Comparison of ENCODE assay signal across 9 cellular contexts in the genomic region with DNA sequence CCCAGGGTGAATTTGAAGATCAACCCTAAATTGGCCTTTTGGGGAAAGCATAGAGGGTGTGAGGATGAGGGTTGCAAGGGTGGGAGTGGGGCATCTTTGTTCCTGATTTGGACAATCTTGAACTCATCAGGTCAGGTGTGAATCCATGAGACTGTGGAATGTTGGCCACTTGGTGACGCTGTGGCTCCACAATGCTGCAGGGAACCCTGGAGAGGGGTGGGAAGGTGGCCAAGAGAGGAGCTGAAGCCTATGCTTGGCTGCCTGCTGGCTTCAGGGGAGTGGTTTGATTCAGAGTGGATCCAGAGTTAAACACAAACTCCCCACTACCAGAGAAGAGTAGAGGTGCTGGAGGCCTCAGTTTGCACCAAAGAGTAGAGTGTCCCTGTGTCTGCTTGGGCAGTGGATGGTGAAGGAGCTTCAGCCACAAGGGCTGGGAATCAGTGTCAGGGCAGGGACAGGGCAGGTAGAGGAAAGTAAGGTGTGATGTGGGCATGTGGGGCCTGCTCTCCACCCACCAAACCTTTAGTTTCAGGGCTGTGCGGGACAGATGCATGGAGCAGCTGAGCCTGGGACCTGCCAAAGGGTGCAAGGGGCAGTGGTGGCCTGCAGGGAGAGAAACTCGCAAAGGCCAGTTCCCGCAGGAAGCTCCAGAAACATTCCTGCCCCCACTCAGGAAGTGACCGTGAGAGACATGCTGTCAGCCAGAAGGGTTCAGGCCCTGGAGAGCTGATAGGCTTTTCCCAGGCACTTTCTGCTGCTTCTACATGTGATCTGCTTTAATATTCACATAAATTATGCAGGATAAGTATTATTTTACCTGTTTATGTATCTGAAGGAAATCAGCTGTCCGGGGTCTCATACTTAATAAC.
DNase-seq lines count a peak whose midpoint lies in the region; ATAC-seq and TF ChIP-seq lines count a peak whose summit lies in the region.
"Had no signal": no experiment of that assay in that cellular context is flagged by ENCODE, and none has a peak within 500 bp of the region (broad histone marks: within the 10 kb centered on the region; RNA-seq: fewer than 3 reads in every experiment).

No MANE protein-coding gene starts in this region.

- no peak overlapping the region for H3K4me2 ChIP-seq in GM23248 (ENCODE audit: unreplicated experiment)
- H3K4me2 ChIP-seq in hepatocyte, result no peak overlapping the region

- H3K9ac ChIP-seq in GM23248, result no peak overlapping the region

- H3K4me3 Mint-ChIP-seq in CD8-positive, alpha-beta memory T cell, result peak overlapping the region in 1 of 7 donors; percentile 65

- DNase-seq in AG09309 (ENCODE audit: low read depth) (no peak), GM23248 (peak; percentile 64), SJCRH30 (peak; percentile 12 to 57), hepatocyte (ENCODE audit: low spot score) (no peak), SW480 (ENCODE audit: low spot score) (no peak), NCI-H1048 (lab: John Stamatoyannopoulos, UW) (no peak)
- no peak for DNase-seq in CD8-positive, alpha-beta memory T cell
- DNase-seq: activated CD4-positive, CD25-positive, alpha-beta regulatory T cell had no signal

- TF ChIP-seq CTCF in AG09309 (IDR thresholded peaks at IDR 0.05; ENCODE audit: control insufficient read depth, insufficient read depth, low read depth, low read length, missing control alignments) (peak; percentile 14), hepatocyte (IDR thresholded peaks at IDR 0.05; ENCODE audit: poor library complexity) (peak; percentile 15)

- H3K9me3 ChIP-seq in GM23248 (ENCODE audit: low read depth), result no peaks in the 10 kb centered on the region
- H3K9me3 ChIP-seq in SJCRH30 (replicated peaks), result no peaks in the 10 kb centered on the region
- H3K9me3 ChIP-seq in hepatocyte (ENCODE audit: low read depth), result no peaks in the 10 kb centered on the region
- no peaks in the 10 kb centered on the region for H3K9me3 ChIP-seq in CD8-positive, alpha-beta memory T cell (ENCODE audit: low read length)

- ATAC-seq in HG02642 (IDR thresholded peaks at IDR 0.05; ENCODE audit: poor library complexity, unreplicated experiment), result no peak

- H3F3A ChIP-seq in GM23248 (ENCODE audit: insufficient read depth), result no peaks in the 10 kb centered on the region

- H3K36me3 ChIP-seq in GM23248 (ENCODE audit: low read depth) (no peaks in the 10 kb centered on the region), SJCRH30 (no peaks in the 10 kb centered on the region), hepatocyte (replicated peaks; ENCODE audit: insufficient read depth, low read depth) (no peaks in the 10 kb centered on the region)
- H3K36me3 ChIP-seq in CD8-positive, alpha-beta memory T cell (ENCODE audit: insufficient read depth, low read length), result no peaks in the 10 kb centered on the region

- H3K27ac ChIP-seq in GM23248 (no peak overlapping the region), SJCRH30 (no peak overlapping the region), hepatocyte (no peak overlapping the region)
- no peak overlapping the region for H3K27ac ChIP-seq in CD8-positive, alpha-beta memory T cell (ENCODE audit: low read depth, low read length)

- H3K9me2 ChIP-seq in GM23248 (ENCODE audit: insufficient read depth), result no peaks in the 10 kb centered on the region
- no peaks in the 10 kb centered on the region for H3K9me2 ChIP-seq in hepatocyte (replicated peaks; ENCODE audit: insufficient read depth)

- no peaks in the 10 kb centered on the region for H3K4me1 ChIP-seq in GM23248 (ENCODE audit: insufficient read depth)
- no peaks in the 10 kb centered on the region for H3K4me1 ChIP-seq in SJCRH30
- H3K4me1 ChIP-seq in hepatocyte (ENCODE audit: insufficient read depth), result no peaks in the 10 kb centered on the region
- no peaks in the 10 kb centered on the region for H3K4me1 ChIP-seq in CD8-positive, alpha-beta memory T cell (ENCODE audit: insufficient read depth, low read length)

- no peaks in the 10 kb centered on the region for H3K9me3 Mint-ChIP-seq in CD8-positive, alpha-beta memory T cell

- no peaks in the 10 kb centered on the region for H4K20me1 ChIP-seq in GM23248 (ENCODE audit: insufficient read depth)
- no peaks in the 10 kb centered on the region for H4K20me1 ChIP-seq in hepatocyte (ENCODE audit: insufficient read depth, poor library complexity, severe bottlenecking)

- H3K4me1 Mint-ChIP-seq in CD8-positive, alpha-beta memory T cell, result peaks cover 9 to 19% (median 10%) of the 10 kb centered on the region in 3 donors

- H3K27me3 ChIP-seq in GM23248 (replicated peaks; ENCODE audit: insufficient read depth), result peaks cover 54% of the 10 kb centered on the region
- H3K27me3 ChIP-seq in SJCRH30, result peaks cover 26% of the 10 kb centered on the region
- H3K27me3 ChIP-seq in hepatocyte, result no peaks in the 10 kb centered on the region
- no peaks in the 10 kb centered on the region for H3K27me3 ChIP-seq in CD8-positive, alpha-beta memory T cell (ENCODE audit: insufficient read depth, low read length, poor library complexity, severe bottlenecking)

- H2AFZ ChIP-seq in GM23248, result no peak overlapping the region
- H2AFZ ChIP-seq in hepatocyte, result no peak overlapping the region

- CTCF ChIA-PET in CD8-positive, alpha-beta memory T cell (lab: Charles Lee), result interaction anchor here (1.2 to 2.2 kb wide), 3 partner anchors 12 to 876 kb away, joined by 3 to 7 read pairs (median 4); no protein-coding TSS in a partner anchor

- H3K79me2 ChIP-seq in GM23248 (ENCODE audit: insufficient read depth) (no peaks in the 10 kb centered on the region), hepatocyte (no peaks in the 10 kb centered on the region)

- H3K27me3 Mint-ChIP-seq in CD8-positive, alpha-beta memory T cell, result peaks cover 8 to 9% of the 10 kb centered on the region in 2 donors

- 26 to 34% methylated on average over 6 of the region's 6 CpGs for WGBS in GM23248 (ENCODE audit: low coverage in 1 of 2, low lambda C conversion rate in 2 of 2, missing lambda C conversion rate in 2 of 2), 2 experiments
- 65% methylated on average over 6 of the region's 6 CpGs for WGBS in hepatocyte (ENCODE audit: low lambda C conversion rate, missing lambda C conversion rate)

- no peak overlapping the region for H3K4me3 ChIP-seq in AG09309 (ENCODE audit: control insufficient read depth, low read depth, low read length)
- H3K4me3 ChIP-seq in GM23248, result no peak overlapping the region
- no peak overlapping the region for H3K4me3 ChIP-seq in SJCRH30
- H3K4me3 ChIP-seq in hepatocyte, result no peak overlapping the region
- H3K4me3 ChIP-seq in CD8-positive, alpha-beta memory T cell (ENCODE audit: low read length), result no peak overlapping the region

- in situ Hi-C loops in GM23248 (cut with MboI), result no loop called here

- H3K36me3 Mint-ChIP-seq in CD8-positive, alpha-beta memory T cell, result peaks cover 0 to 1% (median 0%) of the 10 kb centered on the region in 3 donors

- POLR2A ChIA-PET in CD8-positive, alpha-beta memory T cell (lab: Charles Lee), result no interaction called here

- peak overlapping the region in 4 of 8 donors; percentile 34 to 53 (median 45) for H3K27ac Mint-ChIP-seq in CD8-positive, alpha-beta memory T cell

Comparison
In these comparisons a context has a peak if more than half of its experiments do, and no peak if none do; other contexts are left out.
1. DNase-seq: peak in GM23248 (single experiment) and SJCRH30 (2 of 2); none in AG09309 (single experiment), hepatocyte (single experiment), SW480 (single experiment), CD8-positive, alpha-beta memory T cell (0 of 5) and NCI-H1048 (single experiment).